14 cellular contexts compared by ENCODE assay signal in genomic region chr14:89432226-89432625, GRCh38. TPM values are rescaled to one million over a fixed set of nuclear protein-coding genes. Genes with fewer than 3 reads are reported as not detected.
DNase-seq lines count a peak whose midpoint lies in the region; ATAC-seq and TF ChIP-seq lines count a peak whose summit lies in the region.
"Had no signal": no experiment of that assay in that cellular context is flagged by ENCODE, and none has a peak within 500 bp of the region (broad histone marks: within the 10 kb centered on the region; RNA-seq: fewer than 3 reads in every experiment).

No MANE protein-coding gene starts in this region.

- H3K9ac ChIP-seq in HUES48 (ENCODE audit: low read depth, low read length) = no peak overlapping the region

- H3K4me1 Mint-ChIP-seq in activated T-helper 1 cell treated with anti-CD3 and anti-CD28 coated beads, Interleukin-12 subunit alpha, Interleukin-12 subunit beta, Interleukin-2, Interleukin-4 antibody, amounts not matched to agents 30 ng/mL and 10 ng/mL and 1 ng/mL, durations not matched to agents 14 hours and 24 hours and 36 hours (ENCODE audit: low read depth) = peaks cover 44% of the 10 kb centered on the region
- H3K4me1 Mint-ChIP-seq in naive B cell (peaks cover 43 to 98% (median 66%) of the 10 kb centered on the region in 3 donors), glutamatergic neuron (ENCODE audit: low read depth, unreplicated experiment) (peaks cover 25% of the 10 kb centered on the region)

- peaks cover 40% of the 10 kb centered on the region for H3K4me1 ChIP-seq in HUES48 (ENCODE audit: control insufficient read depth, insufficient read depth, low read length)
- H3K4me1 ChIP-seq: A549 had no signal

- H3K9me3 ChIP-seq in HUES48 (ENCODE audit: control insufficient read depth, insufficient read depth, low read length) = no peaks in the 10 kb centered on the region
- H3K9me3 ChIP-seq: A549 had no signal

- no peaks in the 10 kb centered on the region for H3K27me3 ChIP-seq in HUES48 (ENCODE audit: control insufficient read depth, insufficient read depth, low read length)

- H3K27ac ChIP-seq in HUES48 (ENCODE audit: low read depth, low read length) = peak overlapping the region; percentile 47
- H3K27ac ChIP-seq: A549, WERI-Rb-1 had no signal

- no peak overlapping the region for H3K4me3 Mint-ChIP-seq in activated T-helper 1 cell treated with anti-CD3 and anti-CD28 coated beads, Interleukin-12 subunit alpha, Interleukin-12 subunit beta, Interleukin-2, Interleukin-4 antibody, amounts not matched to agents 30 ng/mL and 10 ng/mL and 1 ng/mL, durations not matched to agents 14 hours and 24 hours and 36 hours
- peak overlapping the region in 6 of 8 donors; percentile 59 to 91 (median 78) for H3K4me3 Mint-ChIP-seq in naive B cell
- no peak overlapping the region for H3K4me3 Mint-ChIP-seq in glutamatergic neuron (ENCODE audit: unreplicated experiment)

- H3K9me3 Mint-ChIP-seq in activated T-helper 1 cell treated with anti-CD3 and anti-CD28 coated beads, Interleukin-12 subunit alpha, Interleukin-12 subunit beta, Interleukin-2, Interleukin-4 antibody, amounts not matched to agents 30 ng/mL and 10 ng/mL and 1 ng/mL, durations not matched to agents 14 hours and 24 hours and 36 hours = no peaks in the 10 kb centered on the region
- H3K9me3 Mint-ChIP-seq in naive B cell = peaks cover 0 to 1% (median 0%) of the 10 kb centered on the region in 7 donors
- peaks cover 10% of the 10 kb centered on the region for H3K9me3 Mint-ChIP-seq in glutamatergic neuron (ENCODE audit: unreplicated experiment)

- no peak overlapping the region for H3K4me3 ChIP-seq in HUES48 (ENCODE audit: low read depth, low read length)
- H3K4me3 ChIP-seq: A549 had no signal

- no peak for TF ChIP-seq CTCF in glutamatergic neuron (IDR thresholded peaks at IDR 0.05; ENCODE audit: partially characterized antibody, unreplicated experiment)

- peaks cover 13% of the 10 kb centered on the region for H3K36me3 Mint-ChIP-seq in activated T-helper 1 cell treated with anti-CD3 and anti-CD28 coated beads, Interleukin-12 subunit alpha, Interleukin-12 subunit beta, Interleukin-2, Interleukin-4 antibody, amounts not matched to agents 30 ng/mL and 10 ng/mL and 1 ng/mL, durations not matched to agents 14 hours and 24 hours and 36 hours (ENCODE audit: low read depth)
- H3K36me3 Mint-ChIP-seq in naive B cell = no peaks in the 10 kb centered on the region
- H3K36me3 Mint-ChIP-seq in glutamatergic neuron (ENCODE audit: unreplicated experiment) = peaks cover 3% of the 10 kb centered on the region

- no peaks in the 10 kb centered on the region for H3K36me3 ChIP-seq in HUES48 (ENCODE audit: control insufficient read depth, insufficient read depth, low read length)
- H3K36me3 ChIP-seq: WERI-Rb-1 had no signal

- H3K27me3 Mint-ChIP-seq in activated T-helper 1 cell treated with anti-CD3 and anti-CD28 coated beads, Interleukin-12 subunit alpha, Interleukin-12 subunit beta, Interleukin-2, Interleukin-4 antibody, amounts not matched to agents 30 ng/mL and 10 ng/mL and 1 ng/mL, durations not matched to agents 14 hours and 24 hours and 36 hours (ENCODE audit: insufficient read depth) = no peaks in the 10 kb centered on the region
- H3K27me3 Mint-ChIP-seq in naive B cell (no peaks in the 10 kb centered on the region), glutamatergic neuron (ENCODE audit: unreplicated experiment) (peaks cover 8% of the 10 kb centered on the region)
- H3K27me3 Mint-ChIP-seq: stimulated activated naive CD8-positive, alpha-beta T cell treated with anti-CD3 and anti-CD28 coated beads, Interleukin-15, amount 100 ng/mL, for 72 hours had no signal

- H3K27ac Mint-ChIP-seq in activated T-helper 1 cell treated with anti-CD3 and anti-CD28 coated beads, Interleukin-12 subunit alpha, Interleukin-12 subunit beta, Interleukin-2, Interleukin-4 antibody, amounts not matched to agents 30 ng/mL and 10 ng/mL and 1 ng/mL, durations not matched to agents 14 hours and 24 hours and 36 hours = peak overlapping the region; percentile 4
- peak overlapping the region in 5 of 6 donors; percentile 92 to 98 (median 96) for H3K27ac Mint-ChIP-seq in naive B cell
- no peak overlapping the region for H3K27ac Mint-ChIP-seq in glutamatergic neuron (ENCODE audit: unreplicated experiment)

- DNase-seq in NCI-H2081 (lab: John Stamatoyannopoulos, UW) (peak; percentile 26 to 53), NCI-H2081 treated with DMSO at 0.1 percent for 48 hours (lab: John Stamatoyannopoulos, UW) (no peak), naive B cell (no peak), glutamatergic neuron (no peak), OCI-M1 (lab: John Stamatoyannopoulos, UW) (no peak)
- no peak for DNase-seq in activated T-helper 1 cell treated with anti-CD3 and anti-CD28 coated beads, Interleukin-12 subunit alpha, Interleukin-12 subunit beta, Interleukin-2, Interleukin-4 antibody, amounts not matched to agents 30 ng/mL and 10 ng/mL and 1 ng/mL, durations not matched to agents 14 hours and 24 hours and 36 hours (ENCODE audit: low spot score)
- DNase-seq: head of caudate nucleus; NCI-H2171; stimulated activated CD4-positive, alpha-beta T cell treated with anti-CD3 and anti-CD28 coated beads, Interleukin-2, amount 100 ng/mL, for 24 hours; stimulated activated naive CD8-positive, alpha-beta T cell treated with anti-CD3 and anti-CD28 coated beads, Interleukin-15, amount 100 ng/mL, for 72 hours; WERI-Rb-1 had no signal

- ATAC-seq in naive B cell (ENCODE audit: low read depth in 2 of 2) = no peak
- no peak for ATAC-seq in GM19452 (IDR thresholded peaks at IDR 0.05; ENCODE audit: unreplicated experiment)
- ATAC-seq: A549; stimulated activated naive CD8-positive, alpha-beta T cell treated with anti-CD3 and anti-CD28 coated beads, Interleukin-15, amount 100 ng/mL, for 72 hours had no signal

- intact Hi-C loops in activated T-helper 1 cell treated with anti-CD3 and anti-CD28 coated beads, Interleukin-12 subunit alpha, Interleukin-12 subunit beta, Interleukin-2, Interleukin-4 antibody, amounts not matched to agents 30 ng/mL and 10 ng/mL and 1 ng/mL, durations not matched to agents 14 hours and 24 hours and 36 hours (cut with micrococcal nuclease) = loop anchor here (5.0 kb wide), 1 partner anchor 270 kb away; no protein-coding TSS in a partner anchor

RNA-seq across cellular contexts. Expression of gene FOXN3, which starts 15.2 kb away (rescaled TPM):
- 86.9 and 97.3 TPM in 2 replicates for total RNA-seq in activated T-helper 1 cell treated with anti-CD3 and anti-CD28 coated beads, Interleukin-12 subunit alpha, Interleukin-12 subunit beta, Interleukin-2, Interleukin-4 antibody, amounts not matched to agents 30 ng/mL and 10 ng/mL and 1 ng/mL, durations not matched to agents 14 hours and 24 hours and 36 hours
- 10 to 100 TPM; 47.8 to 77.5 (median 58.7) TPM for polyA plus RNA-seq in naive B cell (ENCODE audit: low read depth in 6 of 6)
- total RNA-seq in glutamatergic neuron (ENCODE audit: unreplicated experiment) = 139 TPM

Comparison
In these comparisons a context has a peak if more than half of its experiments do, and no peak if none do; other contexts are left out.
1. DNase-seq: peak in NCI-H2081 (2 of 2); none in NCI-H2081 treated with DMSO at 0.1 percent for 48 hours (single experiment), activated T-helper 1 cell treated with anti-CD3 and anti-CD28 coated beads, Interleukin-12 subunit alpha, Interleukin-12 subunit beta, Interleukin-2, Interleukin-4 antibody, amounts not matched to agents 30 ng/mL and 10 ng/mL and 1 ng/mL, durations not matched to agents 14 hours and 24 hours and 36 hours (single experiment), naive B cell (single experiment), glutamatergic neuron (single experiment) and OCI-M1 (single experiment).
2. H3K4me3 Mint-ChIP-seq: peak in naive B cell (6 of 8); none in activated T-helper 1 cell treated with anti-CD3 and anti-CD28 coated beads, Interleukin-12 subunit alpha, Interleukin-12 subunit beta, Interleukin-2, Interleukin-4 antibody, amounts not matched to agents 30 ng/mL and 10 ng/mL and 1 ng/mL, durations not matched to agents 14 hours and 24 hours and 36 hours (single experiment) and glutamatergic neuron (single experiment).